12 cellular contexts compared by ENCODE assay signal in genomic region chr1:176183618-176184017, GRCh38. TPM values are rescaled to one million over a fixed set of nuclear protein-coding genes. Genes with fewer than 3 reads are reported as not detected.
DNase-seq lines count a peak whose midpoint lies in the region; ATAC-seq and TF ChIP-seq lines count a peak whose summit lies in the region.
"Had no signal": no experiment of that assay in that cellular context is flagged by ENCODE, and none has a peak within 500 bp of the region (broad histone marks: within the 10 kb centered on the region; RNA-seq: fewer than 3 reads in every experiment).

No MANE protein-coding gene starts in this region.

- H4K20me1 ChIP-seq in fibroblast of lung (ENCODE audit: control insufficient read depth, extremely low read depth, insufficient read depth, low read length): no peaks in the 10 kb centered on the region

- no peak overlapping the region for H3K9ac ChIP-seq in fibroblast of lung (ENCODE audit: insufficient read depth, low read length)

- H3K27me3 ChIP-seq in fibroblast of lung (ENCODE audit: control insufficient read depth, insufficient read depth, low read length): no peaks in the 10 kb centered on the region
- no peaks in the 10 kb centered on the region for H3K27me3 ChIP-seq in thyroid gland
- no peaks in the 10 kb centered on the region for H3K27me3 ChIP-seq in right atrium auricular region

- intact Hi-C loops in thyroid gland (cut with DNase I): no loop called here

- H3K4me1 ChIP-seq in fibroblast of lung (ENCODE audit: control insufficient read depth, extremely low read depth, insufficient read depth, low read length): peaks cover 3% of the 10 kb centered on the region
- H3K4me1 ChIP-seq in thyroid gland: no peaks in the 10 kb centered on the region
- no peaks in the 10 kb centered on the region for H3K4me1 ChIP-seq in right atrium auricular region

- TF ChIP-seq CTCF in fibroblast of lung (conservative IDR thresholded peaks at IDR 0.05 in 1 of 2, IDR thresholded peaks at IDR 0.05 in 1 of 2; ENCODE audit: low read depth in 1 of 2, low read length in 2 of 2) (no peak), thyroid gland (IDR thresholded peaks at IDR 0.05) (no peak), right atrium auricular region (IDR thresholded peaks at IDR 0.05) (no peak)

- WGBS in thyroid gland, 2 donors: 78 to 85% methylated on average over 3 of the region's 3 CpGs

- peak overlapping the region; percentile 52 for H3K4me2 ChIP-seq in fibroblast of lung (ENCODE audit: extremely low read depth, insufficient read depth, low read length)

- no peak overlapping the region for H3K4me3 ChIP-seq in fibroblast of lung (replicated peaks in 1 of 4; ENCODE audit: control extremely low read depth in 1 of 4, insufficient read depth in 1 of 4, low read depth in 3 of 4, low read length in 4 of 4)
- no peak overlapping the region for H3K4me3 ChIP-seq in thyroid gland (replicated peaks in 1 of 3)
- H3K4me3 ChIP-seq in right atrium auricular region: no peak overlapping the region

- peaks cover 51% of the 10 kb centered on the region for H3K79me2 ChIP-seq in fibroblast of lung (ENCODE audit: control insufficient read depth, insufficient read depth, low read length)

- no peak overlapping the region for H3K27ac ChIP-seq in fibroblast of lung (ENCODE audit: insufficient read depth, low read length)
- no peak overlapping the region for H3K27ac ChIP-seq in thyroid gland
- no peak overlapping the region for H3K27ac ChIP-seq in right atrium auricular region

- DNase-seq in fibroblast of lung (ENCODE audit: low read depth in 2 of 2) (peak in 1 of 2 donors; percentile 8), thyroid gland (no peak), right atrium auricular region (ENCODE audit: low spot score) (no peak)
- no peak for DNase-seq in stimulated activated CD4-positive, alpha-beta T cell treated with anti-CD3 and anti-CD28 coated beads, Interleukin-2, amount 100 ng/mL, for 24 hours
- no peak for DNase-seq in stimulated activated CD8-positive, alpha-beta memory T cell treated with anti-CD3 and anti-CD28 coated beads, Interleukin-4, amount 100 ng/mL, for 48 hours
- DNase-seq: Calu3, H9, NCI-H1436, T1000 had no signal

- H2AFZ ChIP-seq in fibroblast of lung (ENCODE audit: low read length): no peak overlapping the region

- TF ChIP-seq POLR2A in thyroid gland (IDR thresholded peaks at IDR 0.05): no peak

- H3K36me3 ChIP-seq in fibroblast of lung (ENCODE audit: control insufficient read depth, insufficient read depth, low read length) (no peaks in the 10 kb centered on the region), thyroid gland (no peaks in the 10 kb centered on the region), right atrium auricular region (no peaks in the 10 kb centered on the region)

- H3K9me3 ChIP-seq in fibroblast of lung (ENCODE audit: control insufficient read depth, insufficient read depth, low read depth, low read length) (no peaks in the 10 kb centered on the region), thyroid gland (no peaks in the 10 kb centered on the region), right atrium auricular region (no peaks in the 10 kb centered on the region)

- ATAC-seq in GM18517 (IDR thresholded peaks at IDR 0.05; ENCODE audit: unreplicated experiment) (peak; percentile 73), GM21447 (IDR thresholded peaks at IDR 0.05; ENCODE audit: unreplicated experiment) (peak; percentile 69), HG03469 (IDR thresholded peaks at IDR 0.05; ENCODE audit: unreplicated experiment) (peak; percentile 66)

RNA-seq across cellular contexts. Expression of gene COP1, which starts 23.5 kb away (rescaled TPM):
- total RNA-seq in fibroblast of lung (43.1 and 48.1 TPM in 2 replicates), thyroid gland (100 to 1,000 TPM in 1 of 4 donors, 10 to 100 TPM in 3; 67.8 to 116 (median 78.5) TPM), right atrium auricular region (10 to 100 TPM; 21.4 to 23.1 TPM)
- 36.6 and 42.0 TPM in 2 replicates for polyA plus RNA-seq in fibroblast of lung
- polyA plus RNA-seq in fibroblast of lung (2012): 24.0 and 24.1 TPM in 2 replicates
- polyA minus RNA-seq in fibroblast of lung (ENCODE audit: low replicate concordance): 6.8 and 19.9 TPM in 2 replicates
